ENCODE assay signal across 9 cellular contexts in genomic region chr15:75693028-75693427, GRCh38. TPM values are rescaled to one million over a fixed set of nuclear protein-coding genes. Genes with fewer than 3 reads are reported as not detected.
DNase-seq lines count a peak whose midpoint lies in the region; FAIRE-seq and TF ChIP-seq lines count a peak whose summit lies in the region.
"Not testable (repeated sequence)": the region's sequence is repeated elsewhere in the genome, so short reads cannot be mapped to it uniquely, and the experiment has no call there.
"Had no signal": no experiment of that assay in that cellular context is flagged by ENCODE, and none has a peak within 500 bp of the region (broad histone marks: within the 10 kb centered on the region; RNA-seq: fewer than 3 reads in every experiment).

No MANE protein-coding gene starts in this region.

- H3K4me3 ChIP-seq in astrocyte (ENCODE audit: insufficient read depth, low read depth, low read length); fibroblast of lung (replicated peaks in 1 of 4; ENCODE audit: control extremely low read depth in 1 of 4, insufficient read depth in 1 of 4, low read depth in 3 of 4, low read length in 4 of 4); neuronal stem cell (ENCODE audit: low read length in 2 of 2); smooth muscle cell; transverse colon: not testable (repeated sequence)

- H3K9ac ChIP-seq in astrocyte (ENCODE audit: low read length): peak overlapping the region; percentile 70
- H3K9ac ChIP-seq in fibroblast of lung (ENCODE audit: insufficient read depth, low read length); neuronal stem cell (ENCODE audit: low read depth, low read length, poor library complexity); smooth muscle cell (ENCODE audit: low read depth): not testable (repeated sequence)

- in situ Hi-C loops in transverse colon (cut with MboI; ENCODE audit: low pct_ligation_motif_present in 1 of 4, low pct_unique_long_range_greater_than_20kb in 1 of 4, low sequenced_read_pairs in 3 of 4): not testable (repeated sequence)

- peak overlapping the region; percentile 89 for H2BK15ac ChIP-seq in neuronal stem cell (ENCODE audit: low read length)

- not testable (repeated sequence) for TF ChIP-seq POLR2A in GM12891 (IDR thresholded peaks at IDR 0.05; ENCODE audit: low read depth, low read length); transverse colon (IDR thresholded peaks at IDR 0.05)

- H4K20me1 ChIP-seq in astrocyte (ENCODE audit: insufficient read depth, low read length); fibroblast of lung (ENCODE audit: control insufficient read depth, extremely low read depth, insufficient read depth, low read length); smooth muscle cell (ENCODE audit: low read depth): not testable (repeated sequence)

- H2BK5ac ChIP-seq in neuronal stem cell (ENCODE audit: low read length): not testable (repeated sequence)

- peaks cover 47% of the 10 kb centered on the region for H3K4me1 Mint-ChIP-seq in astrocyte (ENCODE audit: low read depth, unreplicated experiment)

- H3K4me2 ChIP-seq in astrocyte (ENCODE audit: low read length): peak overlapping the region; percentile 77
- not testable (repeated sequence) for H3K4me2 ChIP-seq in fibroblast of lung (ENCODE audit: extremely low read depth, insufficient read depth, low read length); neuronal stem cell (ENCODE audit: insufficient read depth, low read length, poor library complexity, severe bottlenecking); smooth muscle cell

- H3K9me3 Mint-ChIP-seq in astrocyte (ENCODE audit: unreplicated experiment): not testable (repeated sequence)

- not testable (repeated sequence) for H3K14ac ChIP-seq in neuronal stem cell (ENCODE audit: low read length)

- H4K8ac ChIP-seq in neuronal stem cell (ENCODE audit: low read depth, low read length): not testable (repeated sequence)

- not testable (repeated sequence) for H3K4ac ChIP-seq in neuronal stem cell (ENCODE audit: low read length)

- H3K36me3 Mint-ChIP-seq in astrocyte (ENCODE audit: low read depth, unreplicated experiment): not testable (repeated sequence)

- H4K91ac ChIP-seq in neuronal stem cell (ENCODE audit: low read depth, low read length, poor library complexity): not testable (repeated sequence)

- intact Hi-C loops in transverse colon (cut with DNase I; ENCODE audit: low total_unique reads): not testable (repeated sequence)

- peak overlapping the region; percentile 75 for H2AK5ac ChIP-seq in neuronal stem cell (ENCODE audit: low read depth, low read length)

- not testable (repeated sequence) for H3K27me3 Mint-ChIP-seq in astrocyte (ENCODE audit: low read depth, unreplicated experiment)

- H3K27ac Mint-ChIP-seq in astrocyte (ENCODE audit: unreplicated experiment): peak overlapping the region; percentile 79

- peak overlapping the region; percentile 86 for H3K27ac ChIP-seq in astrocyte (ENCODE audit: low read depth, low read length)
- peak overlapping the region; percentile 97 for H3K27ac ChIP-seq in fibroblast of lung (ENCODE audit: insufficient read depth, low read length)
- H3K27ac ChIP-seq in neuronal stem cell (replicated peaks; ENCODE audit: low read length): not testable (repeated sequence)
- peak overlapping the region; percentile 91 for H3K27ac ChIP-seq in smooth muscle cell (ENCODE audit: low read depth)
- peak overlapping the region; percentile 84 to 94 (median 88) for H3K27ac ChIP-seq in transverse colon

- peaks cover 12% of the 10 kb centered on the region for H3F3A ChIP-seq in smooth muscle cell (ENCODE audit: low read depth)

- H2BK120ac ChIP-seq in neuronal stem cell (ENCODE audit: low read depth, low read length): not testable (repeated sequence)

- H3K4me1 ChIP-seq in astrocyte (ENCODE audit: insufficient read depth, low read length): peaks cover 42% of the 10 kb centered on the region
- H3K4me1 ChIP-seq in fibroblast of lung (ENCODE audit: control insufficient read depth, extremely low read depth, insufficient read depth, low read length): peaks cover 40% of the 10 kb centered on the region
- peaks cover 19 to 26% of the 10 kb centered on the region in 2 donors for H3K4me1 ChIP-seq in neuronal stem cell (ENCODE audit: control insufficient read depth in 2 of 2, insufficient read depth in 1 of 2, low read depth in 1 of 2, low read length in 2 of 2)
- H3K4me1 ChIP-seq in smooth muscle cell (ENCODE audit: low read depth): peaks cover 28% of the 10 kb centered on the region
- peaks cover 26 to 43% (median 39%) of the 10 kb centered on the region in 4 donors for H3K4me1 ChIP-seq in transverse colon

- H3K79me2 ChIP-seq in astrocyte (ENCODE audit: insufficient read depth, low read length); fibroblast of lung (ENCODE audit: control insufficient read depth, insufficient read depth, low read length); smooth muscle cell (ENCODE audit: low read depth): not testable (repeated sequence)

- not testable (repeated sequence) for H3K27me3 ChIP-seq in astrocyte (ENCODE audit: insufficient read depth, low read length); fibroblast of lung (ENCODE audit: control insufficient read depth, insufficient read depth, low read length); smooth muscle cell (ENCODE audit: low read depth); transverse colon
- H3K27me3 ChIP-seq in neuronal stem cell (ENCODE audit: control insufficient read depth in 3 of 3, insufficient read depth in 3 of 3, low read depth in 1 of 3, low read length in 3 of 3): peaks cover 0 to 12% (median 0%) of the 10 kb centered on the region in 3 experiments

- H3K79me1 ChIP-seq in neuronal stem cell (ENCODE audit: low read depth, low read length): not testable (repeated sequence)

- not testable (repeated sequence) for DNase-seq in GM12891 (ENCODE audit: insufficient read length, low spot score); astrocyte (ENCODE audit: low read depth); fibroblast of lung (ENCODE audit: low read depth in 2 of 2); neuronal stem cell (ENCODE audit: low spot score); smooth muscle cell (lab: John Stamatoyannopoulos, UW; ENCODE audit: unreplicated experiment); transverse colon
- peak; percentile 72 for DNase-seq in RPMI8226

- H3K36me3 ChIP-seq in astrocyte (ENCODE audit: insufficient read depth, low read length): peaks cover 11% of the 10 kb centered on the region
- H3K36me3 ChIP-seq in fibroblast of lung (ENCODE audit: control insufficient read depth, insufficient read depth, low read length): peaks cover 19% of the 10 kb centered on the region
- H3K36me3 ChIP-seq in neuronal stem cell (replicated peaks in 1 of 2; ENCODE audit: control insufficient read depth in 2 of 2, insufficient read depth in 2 of 2, low read length in 2 of 2); smooth muscle cell (ENCODE audit: low read depth); transverse colon: not testable (repeated sequence)

- TF ChIP-seq EP300 in transverse colon (IDR thresholded peaks at IDR 0.05; ENCODE audit: low read depth): not testable (repeated sequence)

- H3K4me3 Mint-ChIP-seq in astrocyte (ENCODE audit: unreplicated experiment): not testable (repeated sequence)

- H3K18ac ChIP-seq in neuronal stem cell (ENCODE audit: low read length): not testable (repeated sequence)

- TF ChIP-seq CTCF in astrocyte (IDR thresholded peaks at IDR 0.05; ENCODE audit: insufficient read depth, low read depth, low read length); fibroblast of lung (conservative IDR thresholded peaks at IDR 0.05 in 1 of 2, IDR thresholded peaks at IDR 0.05 in 1 of 2; ENCODE audit: low read depth in 1 of 2, low read length in 2 of 2); smooth muscle cell (IDR thresholded peaks at IDR 0.05; ENCODE audit: borderline replicate concordance, insufficient read depth, poor library complexity, severe bottlenecking); transverse colon (IDR thresholded peaks at IDR 0.05): not testable (repeated sequence)

- FAIRE-seq in GM12891 (lab: Jason Lieb, UNC): peak; percentile 13
- not testable (repeated sequence) for FAIRE-seq in astrocyte (lab: Jason Lieb, UNC)

- no CpG with 5 or more reads among the region's 15 CpGs for WGBS in neuronal stem cell (ENCODE audit: extremely low coverage in 2 of 2, insufficient read length in 2 of 2, insufficient replicate concordance in 1 of 2), 2 donors
- 97% methylated on average over 10 of the region's 15 CpGs for WGBS in smooth muscle cell (ENCODE audit: low lambda C conversion rate)
- 69% methylated on average over 11 of the region's 15 CpGs; no CpG with 5 or more reads in 1 of the 2 donors for WGBS in transverse colon (ENCODE audit: low coverage in 1 of 2), 2 donors

- not testable (repeated sequence) for H2AFZ ChIP-seq in astrocyte (ENCODE audit: low read depth, low read length); fibroblast of lung (ENCODE audit: low read length); neuronal stem cell (ENCODE audit: low read length); smooth muscle cell (ENCODE audit: low read depth)

- not testable (repeated sequence) for H3K9me3 ChIP-seq in astrocyte (ENCODE audit: insufficient read depth, low read depth, low read length); fibroblast of lung (ENCODE audit: control insufficient read depth, insufficient read depth, low read depth, low read length); neuronal stem cell (replicated peaks in 1 of 2; ENCODE audit: control insufficient read depth in 2 of 2, insufficient read depth in 1 of 2, low read depth in 1 of 2, low read length in 2 of 2); smooth muscle cell (replicated peaks; ENCODE audit: low read depth); transverse colon

- H3K23ac ChIP-seq in neuronal stem cell (ENCODE audit: low read depth, low read length, poor library complexity): not testable (repeated sequence)

- not testable (repeated sequence) for H2BK12ac ChIP-seq in neuronal stem cell (ENCODE audit: low read length)

RNA-seq across cellular contexts. Expression of gene CSPG4, which starts 19.6 kb away (rescaled TPM):
- 0.67 TPM for polyA plus RNA-seq in GM12891 (2012; ENCODE audit: low read depth, missing spikeins)
- 26.9 and 47.8 TPM in 2 replicates for total RNA-seq in astrocyte
- 26.5 and 109 TPM in 2 replicates for total RNA-seq in fibroblast of lung
- polyA plus RNA-seq in fibroblast of lung: 14.5 and 23.1 TPM in 2 replicates
- 47.8 and 91.2 TPM in 2 replicates for polyA plus RNA-seq in fibroblast of lung (2012)
- polyA minus RNA-seq in fibroblast of lung (ENCODE audit: low replicate concordance): 130 and 217 TPM in 2 replicates
- 0.11 TPM for polyA plus RNA-seq in neuronal stem cell (2013, experiment 1 of 2)
- 0.10 TPM for polyA plus RNA-seq in neuronal stem cell (2013, experiment 2 of 2)
- total RNA-seq in smooth muscle cell: 31.1 and 35.3 TPM in 2 replicates
- polyA plus RNA-seq in smooth muscle cell: 46.6 and 54.9 TPM in 2 replicates
- 10 to 100 TPM; 11.2 to 60.9 (median 31.3) TPM for total RNA-seq in transverse colon
- total RNA-seq: CD4-positive, alpha-beta memory T cell had no signal
- polyA plus RNA-seq: CD4-positive, alpha-beta memory T cell; IgD-negative memory B cell had no signal

RNA-seq across cellular contexts. Expression of gene SNX33, which starts 45.3 kb away (rescaled TPM):
- polyA plus RNA-seq in GM12891 (2012; ENCODE audit: low read depth, missing spikeins): 0.32 TPM
- total RNA-seq in astrocyte (22.3 and 25.6 TPM in 2 replicates), fibroblast of lung (19.5 and 24.6 TPM in 2 replicates), smooth muscle cell (9.7 and 13.6 TPM in 2 replicates), transverse colon (10 to 100 TPM; 26.5 to 52.0 (median 36.5) TPM)
- polyA plus RNA-seq in fibroblast of lung (16.1 and 17.5 TPM in 2 replicates), smooth muscle cell (14.2 and 19.2 TPM in 2 replicates)
- polyA plus RNA-seq in fibroblast of lung (2012): 20.9 and 26.8 TPM in 2 replicates
- 58.1 and 71.4 TPM in 2 replicates for polyA minus RNA-seq in fibroblast of lung (ENCODE audit: low replicate concordance)
- 9.8 TPM for polyA plus RNA-seq in neuronal stem cell (2013, experiment 1 of 2)
- 10.7 TPM for polyA plus RNA-seq in neuronal stem cell (2013, experiment 2 of 2)

RNA-seq across cellular contexts. Expression of gene IMP3, which starts 53.0 kb away (rescaled TPM):
- 62.4 TPM for polyA plus RNA-seq in GM12891 (2012; ENCODE audit: low read depth, missing spikeins)
- 43.9 and 48.4 TPM in 2 replicates for total RNA-seq in astrocyte
- 45.1 and 58.6 TPM in 2 replicates for total RNA-seq in fibroblast of lung
- polyA plus RNA-seq in fibroblast of lung: 34.0 and 48.4 TPM in 2 replicates
- 38.6 and 64.8 TPM in 2 replicates for polyA plus RNA-seq in fibroblast of lung (2012)
- polyA minus RNA-seq in fibroblast of lung (ENCODE audit: low replicate concordance): 8.4 and 8.6 TPM in 2 replicates
- 51.8 TPM for polyA plus RNA-seq in neuronal stem cell (2013, experiment 1 of 2)
- 51.5 TPM for polyA plus RNA-seq in neuronal stem cell (2013, experiment 2 of 2)
- total RNA-seq in smooth muscle cell: 54.1 and 55.6 TPM in 2 replicates
- 56.7 and 57.5 TPM in 2 replicates for polyA plus RNA-seq in smooth muscle cell
- total RNA-seq in transverse colon: 100 to 1,000 TPM in 2 of 4 donors, 10 to 100 TPM in 2; 37.2 to 131 (median 108) TPM
